In genomic region chr6:137697267-137697938, GRCh38 we compare ENCODE assay signal across 8 cellular contexts.
DNase-seq lines count a peak whose midpoint lies in the region; ATAC-seq and TF ChIP-seq lines count a peak whose summit lies in the region.

No MANE protein-coding gene starts in this region.

- H3K9me3 ChIP-seq in PC-3 (ENCODE audit: low read length), result no peaks in the 10 kb centered on the region
- no peaks in the 10 kb centered on the region for H3K9me3 ChIP-seq in uterus

- no peak for TF ChIP-seq POLR2A in uterus (IDR thresholded peaks at IDR 0.05)

- no peak overlapping the region for H3K27ac ChIP-seq in PC-3 (ENCODE audit: low read length)
- peak overlapping the region; percentile 7 to 47 for H3K27ac ChIP-seq in uterus

- H3K79me2 ChIP-seq in PC-3 (ENCODE audit: low read length), result no peaks in the 10 kb centered on the region

- ATAC-seq in GM21717 (IDR thresholded peaks at IDR 0.05; ENCODE audit: unreplicated experiment), result peak; percentile 42
- ATAC-seq in PC-3, result no peak

- no peaks in the 10 kb centered on the region for H3K9me2 ChIP-seq in PC-3 (replicated peaks; ENCODE audit: low read length)

- H3F3A ChIP-seq in PC-3 (ENCODE audit: low read length, unreplicated experiment), result no peaks in the 10 kb centered on the region

- H3K4me1 ChIP-seq in PC-3 (ENCODE audit: insufficient read depth, low read length), result peaks cover 10% of the 10 kb centered on the region; the same call in 1 of the 2 replicates
- no peaks in the 10 kb centered on the region for H3K4me1 ChIP-seq in uterus

- DNase-seq in ELF-1 (ENCODE audit: low read depth, low spot score) (peak; percentile 97), PC-3 (peak; percentile 17), glomerular visceral epithelial cell (ENCODE audit: extremely low spot score) (peak; percentile 75), uterus (no peak), posterior cingulate gyrus (no peak), midbrain (lab: John Stamatoyannopoulos, UW) (no peak), mesenteric fat pad (ENCODE audit: low spot score) (no peak)

- TF ChIP-seq CTCF in PC-3 (conservative IDR thresholded peaks at IDR 0.05; ENCODE audit: low read depth, low read length) (no peak), uterus (IDR thresholded peaks at IDR 0.05) (no peak)

- H3K4me2 ChIP-seq in PC-3 (ENCODE audit: low read length), result no peak overlapping the region

- POLR2A ChIA-PET in PC-3 (lab: Charles Lee; ENCODE audit: unreplicated experiment), result no interaction called here

- H3K4me3 ChIP-seq in PC-3 (ENCODE audit: low read length) (no peak overlapping the region), uterus (no peak overlapping the region)

- H3K27me3 ChIP-seq in PC-3 (ENCODE audit: low read length) (no peaks in the 10 kb centered on the region), uterus (no peaks in the 10 kb centered on the region)

- H2AFZ ChIP-seq in PC-3 (ENCODE audit: low read length), result no peak overlapping the region

- CTCF ChIA-PET in PC-3 (lab: Charles Lee), result no interaction called here

- no TSS peak for BruUV-seq in PC-3 (replicated peaks; lab: Mats Ljungman, UMichigan)

- H4K20me1 ChIP-seq in PC-3 (ENCODE audit: low read length), result no peaks in the 10 kb centered on the region

- no peaks in the 10 kb centered on the region for H3K36me3 ChIP-seq in PC-3 (ENCODE audit: low read depth, low read length)
- H3K36me3 ChIP-seq in uterus, result no peaks in the 10 kb centered on the region

- intact Hi-C loops in PC-3 (cut with micrococcal nuclease) (no loop called here), uterus (cut with DNase I; ENCODE audit: low total_unique reads) (no loop called here), posterior cingulate gyrus (cut with DNase I) (no loop called here)

- no peak overlapping the region for H3K9ac ChIP-seq in PC-3 (ENCODE audit: low read length)

Comparison
In these comparisons a context has a peak if more than half of its experiments do, and no peak if none do; other contexts are left out.
1. DNase-seq: peak in ELF-1 (single experiment), PC-3 (single experiment) and glomerular visceral epithelial cell (single experiment); none in uterus (0 of 2), posterior cingulate gyrus (0 of 10), midbrain (single experiment) and mesenteric fat pad (single experiment).